In genomic region chr5:672329-673139, GRCh38 we compare ENCODE assay signal across 2 cellular contexts.
TF ChIP-seq lines count a peak whose summit lies in the region.

No MANE protein-coding gene starts in this region.

TF ChIP-seq in A549, 52 proteins besides CTCF, POLR2A, EP300 and RAD21 (continued from another document):
- peak; percentile 73; the same call in 1 of the 2 replicates for TF ChIP-seq PBX3 (IDR thresholded peaks at IDR 0.05)
- 0 out of 2 replicates have a peak, but pooled peaks have one; percentile 18 for TF ChIP-seq MYC (IDR thresholded peaks at IDR 0.05; ENCODE audit: borderline replicate concordance, low read length)
- no peak for TF ChIP-seq HMGXB4 (CRISPR knock-in tag; IDR thresholded peaks at IDR 0.05; ENCODE audit: borderline replicate concordance)
- TF ChIP-seq EHMT2 (IDR thresholded peaks at IDR 0.05; ENCODE audit: low read depth) = no peak
- TF ChIP-seq GATA3 (IDR thresholded peaks at IDR 0.05; ENCODE audit: borderline replicate concordance) = no peak
- no peak for TF ChIP-seq USF2 (IDR thresholded peaks at IDR 0.05)
- no peak for TF ChIP-seq CHD2 (IDR thresholded peaks at IDR 0.05; ENCODE audit: low read length, partially characterized antibody)
- peak; percentile 31; the same call in 1 of the 2 replicates for TF ChIP-seq MAX (IDR thresholded peaks at IDR 0.05)
- TF ChIP-seq PHF8 (IDR thresholded peaks at IDR 0.05; ENCODE audit: borderline replicate concordance, low read depth) = no peak
- TF ChIP-seq HES2 (IDR thresholded peaks at IDR 0.05) = no peak
- peak; percentile 69 for TF ChIP-seq MAFK (IDR thresholded peaks at IDR 0.05; ENCODE audit: partially characterized antibody)
- no peak for TF ChIP-seq RARB (CRISPR knock-in tag; IDR thresholded peaks at IDR 0.05)

TF ChIP-seq in HEK293, 187 proteins besides CTCF, POLR2A, EP300 and RAD21 (continued from another document):
- TF ChIP-seq YY1 (tag by site-specific recombination; IDR thresholded peaks at IDR 0.05) (no peak), ZFP69B (tag by site-specific recombination; IDR thresholded peaks at IDR 0.05) (peak; percentile 93), ZNF324 (tag by site-specific recombination; IDR thresholded peaks at IDR 0.05) (no peak), ZNF776 (tag by site-specific recombination; IDR thresholded peaks at IDR 0.05; ENCODE audit: borderline replicate concordance) (no peak), ZNF175 (tag by site-specific recombination; IDR thresholded peaks at IDR 0.05) (no peak), KLF1 (tag by site-specific recombination; IDR thresholded peaks at IDR 0.05) (peak; percentile 79), ZNF202 (tag by site-specific recombination; IDR thresholded peaks at IDR 0.05; ENCODE audit: borderline replicate concordance) (no peak), ZNF692 (tag by site-specific recombination; IDR thresholded peaks at IDR 0.05) (peak; percentile 89), ZNF560 (tag by site-specific recombination; IDR thresholded peaks at IDR 0.05; ENCODE audit: borderline replicate concordance) (no peak), ZNF292 (tag by site-specific recombination; IDR thresholded peaks at IDR 0.05; ENCODE audit: borderline replicate concordance, low read depth) (no peak), PRDM10 (tag by site-specific recombination; IDR thresholded peaks at IDR 0.05) (peak; percentile 60), REST (tag by site-specific recombination; IDR thresholded peaks at IDR 0.05) (peak; percentile 61; the same call in 1 of the 2 replicates), PRDM6 (tag by site-specific recombination; IDR thresholded peaks at IDR 0.05) (peak; percentile 61), ZXDB (tag by site-specific recombination; IDR thresholded peaks at IDR 0.05) (0 out of 2 replicates have a peak, but pooled peaks have one; percentile 11), ZNF423 (tag by site-specific recombination; IDR thresholded peaks at IDR 0.05) (peak; percentile 84; the same call in 1 of the 2 replicates), ZBTB8A (tag by site-specific recombination; IDR thresholded peaks at IDR 0.05) (0 out of 2 replicates have a peak, but pooled peaks have one; percentile 20), ZNF600 (tag by site-specific recombination; IDR thresholded peaks at IDR 0.05) (0 out of 2 replicates have a peak, but pooled peaks have one; percentile 9), ZNF366 (tag by site-specific recombination; conservative IDR thresholded peaks at IDR 0.05) (no peak; the same call in 1 of the 2 replicates), TCF7L2 (IDR thresholded peaks at IDR 0.05; ENCODE audit: borderline replicate concordance, low read depth, low read length) (no peak), ZBTB17 (tag by site-specific recombination; IDR thresholded peaks at IDR 0.05) (peak; percentile 82), ZNF404 (tag by site-specific recombination; IDR thresholded peaks at IDR 0.05) (no peak), ZBTB44 (tag by site-specific recombination; IDR thresholded peaks at IDR 0.05) (peak; percentile 63), GLIS2 (tag by site-specific recombination; IDR thresholded peaks at IDR 0.05) (peak; percentile 97), ZIC2 (tag by site-specific recombination; IDR thresholded peaks at IDR 0.05) (peak; percentile 84), PRDM4 (tag by site-specific recombination; IDR thresholded peaks at IDR 0.05) (peak; percentile 19; the same call in 1 of the 2 replicates), HOXD13 (CRISPR knock-in tag; IDR thresholded peaks at IDR 0.05; ENCODE audit: borderline replicate concordance) (no peak), ZSCAN30 (tag by site-specific recombination; IDR thresholded peaks at IDR 0.05) (0 out of 2 replicates have a peak, but pooled peaks have one; percentile 10), REPIN1 (tag by site-specific recombination; IDR thresholded peaks at IDR 0.05; ENCODE audit: low read depth) (no peak)
TF ChIP-seq in HEK293: peak in this region for 27.
